Comparison of ENCODE assay signal across 19 cellular contexts in genomic region chr6:119727504-119728219, GRCh38.
DNase-seq lines count a peak whose midpoint lies in the region; ATAC-seq and TF ChIP-seq lines count a peak whose summit lies in the region.
"Had no signal": no experiment of that assay in that cellular context is flagged by ENCODE, and none has a peak within 500 bp of the region (broad histone marks: within the 10 kb centered on the region; RNA-seq: fewer than 3 reads in every experiment).

No MANE protein-coding gene starts in this region.

- CTCF ChIA-PET in Caco-2 (lab: Charles Lee), result no interaction called here

- DNase-seq in Caco-2 (peak; percentile 18 to 62), HT1080 (ENCODE audit: low read depth) (peak; percentile 5), chondrocyte (ENCODE audit: low spot score) (peak; percentile 38), mucosa of descending colon (peak in 2 of 3 donors; percentile 6 to 26), tibial artery (no peak), adrenal gland (no peak), AG20443 (ENCODE audit: low spot score) (no peak)
- DNase-seq in stimulated activated CD8-positive, alpha-beta memory T cell treated with anti-CD3 and anti-CD28 coated beads, Interleukin-4, amount 100 ng/mL, for 48 hours, result no peak
- DNase-seq: activated naive CD4-positive, alpha-beta T cell treated with anti-CD3 and anti-CD28 coated beads, Interleukin-2, amount 50 U/mL, for 16 hours; activated T-cell treated with anti-CD3 and anti-CD28 coated beads for 4 hours; CD4-positive, alpha-beta T cell; cortex of kidney; KG1; naive thymus-derived CD8-positive, alpha-beta T cell; NCI-H1092 treated with DMSO at 0.1 percent for 48 hours; NCI-H774; stimulated activated CD4-positive, alpha-beta T cell treated with anti-CD3 and anti-CD28 coated beads, Interleukin-15, amount 100 ng/mL, for 24 hours; stimulated activated naive CD8-positive, alpha-beta T cell treated with anti-CD3 and anti-CD28 coated beads, Interleukin-15, Interleukin-2, amounts not matched to agents 100 U/mL and 50 U/mL, for 24 hours had no signal

- peak overlapping the region; percentile 70 for H3K27ac Mint-ChIP-seq in Caco-2 (ENCODE audit: unreplicated experiment)
- H3K27ac Mint-ChIP-seq in chondrocyte (ENCODE audit: unreplicated experiment), result no peak overlapping the region
- H3K27ac Mint-ChIP-seq: CD4-positive, alpha-beta T cell had no signal

- H3K4me3 Mint-ChIP-seq in Caco-2 (ENCODE audit: unreplicated experiment) (no peak overlapping the region), chondrocyte (ENCODE audit: unreplicated experiment) (no peak overlapping the region)
- H3K4me3 Mint-ChIP-seq: CD4-positive, alpha-beta T cell; naive thymus-derived CD8-positive, alpha-beta T cell had no signal

- no peak for TF ChIP-seq POLR2A in adrenal gland (IDR thresholded peaks at IDR 0.05)

- POLR2A ChIA-PET in Caco-2 (lab: Charles Lee), result no interaction called here

- H3K9me3 Mint-ChIP-seq in Caco-2 (ENCODE audit: unreplicated experiment) (no peaks in the 10 kb centered on the region), chondrocyte (ENCODE audit: low read depth) (peaks cover 15% of the 10 kb centered on the region)
- H3K9me3 Mint-ChIP-seq: CD4-positive, alpha-beta T cell had no signal

- H3K36me3 ChIP-seq in Caco-2 (ENCODE audit: control insufficient read depth, insufficient read depth, low read length) (no peaks in the 10 kb centered on the region), mucosa of descending colon (ENCODE audit: low read depth) (no peaks in the 10 kb centered on the region), tibial artery (no peaks in the 10 kb centered on the region), adrenal gland (replicated peaks in 1 of 2) (no peaks in the 10 kb centered on the region)

- TF ChIP-seq CTCF in Caco-2 (IDR thresholded peaks at IDR 0.05; ENCODE audit: insufficient read depth in 1 of 2, low read depth in 1 of 2, low read length in 1 of 2, severe bottlenecking in 1 of 2, unreplicated experiment in 1 of 2), result no peak
- TF ChIP-seq CTCF in chondrocyte (IDR thresholded peaks at IDR 0.05), result no peak
- TF ChIP-seq CTCF in mucosa of descending colon (IDR thresholded peaks at IDR 0.05), result no peak
- no peak for TF ChIP-seq CTCF in tibial artery (IDR thresholded peaks at IDR 0.05)
- TF ChIP-seq CTCF in adrenal gland (IDR thresholded peaks at IDR 0.05), result no peak

- H3K9me3 ChIP-seq in Caco-2 (no peaks in the 10 kb centered on the region), mucosa of descending colon (no peaks in the 10 kb centered on the region), tibial artery (peaks cover 0 to 6% (median 0%) of the 10 kb centered on the region in 3 donors), adrenal gland (replicated peaks in 1 of 3) (no peaks in the 10 kb centered on the region)

- peak; percentile 38 for ATAC-seq in mucosa of descending colon
- ATAC-seq: naive thymus-derived CD8-positive, alpha-beta T cell; stimulated activated naive CD8-positive, alpha-beta T cell treated with anti-CD3 and anti-CD28 coated beads, Interleukin-15, Interleukin-2, amounts not matched to agents 100 U/mL and 50 U/mL, for 24 hours had no signal

- peaks cover 17% of the 10 kb centered on the region for H3K4me1 ChIP-seq in Caco-2
- no peaks in the 10 kb centered on the region for H3K4me1 ChIP-seq in mucosa of descending colon (ENCODE audit: low read depth)
- H3K4me1 ChIP-seq in tibial artery, result no peaks in the 10 kb centered on the region
- no peaks in the 10 kb centered on the region for H3K4me1 ChIP-seq in adrenal gland (replicated peaks in 1 of 2)

- BruUV-seq in Caco-2 (replicated peaks; lab: Mats Ljungman, UMichigan), result no TSS peak

- H3K4me1 Mint-ChIP-seq in Caco-2 (ENCODE audit: low read depth, unreplicated experiment) (peaks cover 10% of the 10 kb centered on the region), chondrocyte (ENCODE audit: low read depth) (no peaks in the 10 kb centered on the region)
- H3K4me1 Mint-ChIP-seq: naive thymus-derived CD8-positive, alpha-beta T cell had no signal

- H3K4me3 ChIP-seq in Caco-2 (ENCODE audit: low read depth, low read length) (no peak overlapping the region), mucosa of descending colon (no peak overlapping the region), tibial artery (no peak overlapping the region), adrenal gland (no peak overlapping the region)

- H3K36me3 Mint-ChIP-seq in Caco-2 (ENCODE audit: insufficient read depth, unreplicated experiment) (no peaks in the 10 kb centered on the region), chondrocyte (ENCODE audit: low read depth) (no peaks in the 10 kb centered on the region)
- H3K36me3 Mint-ChIP-seq: naive thymus-derived CD8-positive, alpha-beta T cell had no signal

- intact Hi-C loops in Caco-2 (cut with micrococcal nuclease; ENCODE audit: unreplicated experiment), result loop anchor here (5.0 kb wide), 2 partner anchors 600 to 1510 kb away; no protein-coding TSS in a partner anchor
- intact Hi-C loops in mucosa of descending colon (cut with DNase I, micrococcal nuclease), result no loop called here
- intact Hi-C loops in tibial artery (cut with DNase I; ENCODE audit: low total_unique reads), result no loop called here
- intact Hi-C loops in adrenal gland (cut with DNase I), result no loop called here

- H3K27me3 Mint-ChIP-seq in Caco-2 (ENCODE audit: insufficient read depth, unreplicated experiment) (peaks cover 7% of the 10 kb centered on the region), chondrocyte (ENCODE audit: low read depth) (peaks cover 23% of the 10 kb centered on the region)
- H3K27me3 Mint-ChIP-seq: CD4-positive, alpha-beta T cell had no signal

- H3K27ac ChIP-seq in tibial artery (no peak overlapping the region), adrenal gland (no peak overlapping the region)
- H3K27ac ChIP-seq: epithelial cell of prostate had no signal

- H3K27me3 ChIP-seq in Caco-2 (replicated peaks; ENCODE audit: control insufficient read depth, insufficient read depth, low read length) (no peaks in the 10 kb centered on the region), tibial artery (no peaks in the 10 kb centered on the region), adrenal gland (no peaks in the 10 kb centered on the region)

- 66 to 94% (median 81%) methylated on average over 2 to 3 of the region's 3 CpGs for WGBS in adrenal gland, 4 donors

Comparison
In these comparisons a context has a peak if more than half of its experiments do, and no peak if none do; other contexts are left out.
1. DNase-seq: peak in Caco-2 (2 of 2), HT1080 (single experiment), chondrocyte (single experiment) and mucosa of descending colon (2 of 3); none in tibial artery (0 of 2), adrenal gland (0 of 7), AG20443 (single experiment) and stimulated activated CD8-positive, alpha-beta memory T cell treated with anti-CD3 and anti-CD28 coated beads, Interleukin-4, amount 100 ng/mL, for 48 hours (single experiment).